In the genomic region with DNA sequence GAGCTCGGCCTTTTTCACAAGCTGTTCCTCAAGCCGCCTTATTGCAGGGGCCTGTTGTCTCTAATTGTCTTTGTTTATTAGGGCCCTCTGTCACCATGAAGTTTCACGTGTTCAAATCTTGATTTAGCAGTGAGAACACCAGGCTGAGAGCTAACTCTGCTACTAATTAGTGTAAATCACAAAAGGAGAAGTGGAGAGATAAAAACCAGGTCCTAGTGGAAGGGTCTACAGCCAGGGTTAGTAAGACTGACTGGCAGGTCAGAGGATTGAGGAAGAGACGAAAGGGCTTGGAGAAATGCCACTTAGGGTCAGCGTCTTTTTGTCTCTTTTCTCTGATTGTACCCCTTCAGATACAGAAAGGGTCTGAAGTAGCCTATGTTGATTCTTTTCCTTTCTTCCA, we compare ENCODE assay signal across 27 cellular contexts. TPM values are rescaled to one million over a fixed set of nuclear protein-coding genes. Genes with fewer than 3 reads are reported as not detected.
DNase-seq lines count a peak whose midpoint lies in the region; TF ChIP-seq lines count a peak whose summit lies in the region.
"Had no signal": no experiment of that assay in that cellular context is flagged by ENCODE, and none has a peak within 500 bp of the region (broad histone marks: within the 10 kb centered on the region; RNA-seq: fewer than 3 reads in every experiment).

No MANE protein-coding gene starts in this region.

- H3K27me3 Mint-ChIP-seq in endodermal cell (ENCODE audit: insufficient read depth) (peaks cover 1% of the 10 kb centered on the region), progenitor cell of endocrine pancreas (no peaks in the 10 kb centered on the region)
- H3K27me3 Mint-ChIP-seq: activated naive CD8-positive, alpha-beta T cell treated with anti-CD3 and anti-CD28 coated beads for 36 hours; stimulated activated naive CD8-positive, alpha-beta T cell treated with anti-CD3 and anti-CD28 coated beads, Interleukin-15, Interleukin-2, amounts not matched to agents 100 ng/mL and 50 ng/mL, for 24 hours had no signal

- in situ Hi-C loops in KBM-7 (cut with MboI; ENCODE audit: low pct_unique_long_range_greater_than_20kb, low sequenced_read_pairs): no loop called here

- H3K36me3 Mint-ChIP-seq in endodermal cell (ENCODE audit: low read depth): peaks cover 3% of the 10 kb centered on the region
- no peaks in the 10 kb centered on the region for H3K36me3 Mint-ChIP-seq in progenitor cell of endocrine pancreas (ENCODE audit: insufficient read depth)
- H3K36me3 Mint-ChIP-seq: activated naive CD8-positive, alpha-beta T cell treated with anti-CD3 and anti-CD28 coated beads for 36 hours; CD4-positive, alpha-beta memory T cell had no signal

- TF ChIP-seq CTCF in endodermal cell (conservative IDR thresholded peaks at IDR 0.05) (no peak), progenitor cell of endocrine pancreas (IDR thresholded peaks at IDR 0.05; ENCODE audit: unreplicated experiment) (no peak)

- H3K4me3 Mint-ChIP-seq in endodermal cell (no peak overlapping the region), progenitor cell of endocrine pancreas (ENCODE audit: low read depth) (no peak overlapping the region)
- H3K4me3 Mint-ChIP-seq: activated CD4-positive, alpha-beta memory T cell treated with anti-CD3 and anti-CD28 coated beads, Interleukin-2, amount 10 ng/mL, durations not matched to agents 7 days and 5 days; activated naive CD8-positive, alpha-beta T cell treated with anti-CD3 and anti-CD28 coated beads for 36 hours; activated T-cell treated with anti-CD3 and anti-CD28 coated beads, Interleukin-2, amount 50 U/mL, for 24 hours; CD4-positive, alpha-beta memory T cell; stimulated activated naive CD8-positive, alpha-beta T cell treated with anti-CD3 and anti-CD28 coated beads, Interleukin-15, Interleukin-2, amounts not matched to agents 100 ng/mL and 50 ng/mL, for 24 hours had no signal

- H3K4me1 Mint-ChIP-seq in endodermal cell (peaks cover 14% of the 10 kb centered on the region), progenitor cell of endocrine pancreas (ENCODE audit: low read depth) (peaks cover 24% of the 10 kb centered on the region)
- H3K4me1 Mint-ChIP-seq: activated naive CD8-positive, alpha-beta T cell treated with anti-CD3 and anti-CD28 coated beads for 36 hours; CD4-positive, alpha-beta memory T cell had no signal

- H3K27me3 ChIP-seq in endodermal cell (ENCODE audit: control insufficient read depth, insufficient read depth, low read length, poor library complexity, severe bottlenecking): no peaks in the 10 kb centered on the region
- H3K27me3 ChIP-seq: body of pancreas had no signal

- no peak overlapping the region for H3K4me3 ChIP-seq in endodermal cell (ENCODE audit: low read length)
- H3K4me3 ChIP-seq: body of pancreas, mucosa of descending colon had no signal

- peaks cover 5% of the 10 kb centered on the region for H3K9me3 ChIP-seq in endodermal cell (ENCODE audit: control insufficient read depth, low read length)
- H3K9me3 ChIP-seq: body of pancreas, mucosa of descending colon had no signal

- H3K4me1 ChIP-seq in endodermal cell (ENCODE audit: control insufficient read depth, insufficient read depth, low read length): peaks cover 4% of the 10 kb centered on the region

- DNase-seq in KBM-7 (peak; percentile 47), SK-N-DZ (ENCODE audit: low spot score) (peak; percentile 52), endodermal cell (no peak), progenitor cell of endocrine pancreas (ENCODE audit: low spot score, unreplicated experiment) (no peak), A172 (ENCODE audit: low spot score) (no peak), midbrain (lab: John Stamatoyannopoulos, UW) (no peak), NCI-H1930 (lab: John Stamatoyannopoulos, UW) (no peak), cerebellar nuclear complex (lab: John Stamatoyannopoulos, UW) (no peak)
- DNase-seq: activated CD4-positive, alpha-beta memory T cell treated with anti-CD3 and anti-CD28 coated beads, Interleukin-2, amount 10 ng/mL, durations not matched to agents 7 days and 5 days; activated naive CD8-positive, alpha-beta T cell treated with anti-CD3 and anti-CD28 coated beads for 36 hours; activated T-cell treated with anti-CD3 and anti-CD28 coated beads, Interleukin-2, amount 50 U/mL, for 24 hours; body of pancreas; CD4-positive, alpha-beta memory T cell; dermis blood vessel endothelial cell; foreskin melanocyte; HCEC 1CT; kidney glomerular epithelial cell; mucosa of descending colon; NCI-H1105; NCI-H2171; stimulated activated CD4-positive, alpha-beta T cell treated with anti-CD3 and anti-CD28 coated beads, Interleukin-1b, Interleukin-23, amount 100 ng/mL, for 48 hours; WERI-Rb-1 had no signal

- H3K27ac ChIP-seq in endodermal cell (ENCODE audit: low read depth, low read length): no peak overlapping the region
- H3K27ac ChIP-seq: body of pancreas, WERI-Rb-1 had no signal

- 83 to 94% methylated on average over 4 to 5 of the region's 5 CpGs for WGBS in endodermal cell (ENCODE audit: insufficient coverage in 1 of 2, insufficient read length in 1 of 2), 2 experiments

- H3K27ac Mint-ChIP-seq in endodermal cell: peak overlapping the region; percentile 62
- peak overlapping the region; percentile 31 for H3K27ac Mint-ChIP-seq in progenitor cell of endocrine pancreas
- H3K27ac Mint-ChIP-seq: activated CD4-positive, alpha-beta memory T cell treated with anti-CD3 and anti-CD28 coated beads, Interleukin-2, amount 10 ng/mL, durations not matched to agents 7 days and 5 days; activated naive CD8-positive, alpha-beta T cell treated with anti-CD3 and anti-CD28 coated beads for 36 hours; activated T-cell treated with anti-CD3 and anti-CD28 coated beads, Interleukin-2, amount 50 U/mL, for 24 hours; CD4-positive, alpha-beta memory T cell; stimulated activated naive CD8-positive, alpha-beta T cell treated with anti-CD3 and anti-CD28 coated beads, Interleukin-15, Interleukin-2, amounts not matched to agents 100 ng/mL and 50 ng/mL, for 24 hours had no signal

- H3K9ac ChIP-seq in endodermal cell (ENCODE audit: extremely low read depth, low read length, poor library complexity, severe bottlenecking): no peak overlapping the region

- no peaks in the 10 kb centered on the region for H3K36me3 ChIP-seq in endodermal cell (ENCODE audit: control insufficient read depth, insufficient read depth, low read length)
- H3K36me3 ChIP-seq: WERI-Rb-1 had no signal

- peaks cover 24% of the 10 kb centered on the region for H3K9me3 Mint-ChIP-seq in endodermal cell
- H3K9me3 Mint-ChIP-seq in progenitor cell of endocrine pancreas (ENCODE audit: low read depth): peaks cover 7% of the 10 kb centered on the region
- H3K9me3 Mint-ChIP-seq: activated CD4-positive, alpha-beta memory T cell treated with anti-CD3 and anti-CD28 coated beads, Interleukin-2, amount 10 ng/mL, durations not matched to agents 7 days and 5 days; activated naive CD8-positive, alpha-beta T cell treated with anti-CD3 and anti-CD28 coated beads for 36 hours; activated T-cell treated with anti-CD3 and anti-CD28 coated beads, Interleukin-2, amount 50 U/mL, for 24 hours; CD4-positive, alpha-beta memory T cell; stimulated activated naive CD8-positive, alpha-beta T cell treated with anti-CD3 and anti-CD28 coated beads, Interleukin-15, Interleukin-2, amounts not matched to agents 100 ng/mL and 50 ng/mL, for 24 hours had no signal

RNA-seq across cellular contexts. Expression of a gene that starts 21.2 kb away (rescaled TPM):
- polyA plus RNA-seq in SK-N-DZ (2014; cell fraction: cytosol; rRNA removed): not detected in 2 replicates
- polyA plus RNA-seq in SK-N-DZ (2014; cell fraction: nucleus; rRNA removed): not detected in 2 replicates
- not detected for total RNA-seq in endodermal cell
- polyA plus RNA-seq in endodermal cell (2013, experiment 1 of 2): not detected
- polyA plus RNA-seq in endodermal cell (2013, experiment 2 of 2): not detected
- not detected in 2 replicates for total RNA-seq in progenitor cell of endocrine pancreas
- total RNA-seq in A172 (2014; rRNA removed; shearing (Covaris generic)): not detected in 2 replicates
- total RNA-seq: activated CD4-positive, alpha-beta memory T cell treated with anti-CD3 and anti-CD28 coated beads, Interleukin-2, amount 10 ng/mL, durations not matched to agents 7 days and 5 days; activated naive CD8-positive, alpha-beta T cell treated with anti-CD3 and anti-CD28 coated beads for 36 hours; body of pancreas; CD4-positive, alpha-beta memory T cell; dermis blood vessel endothelial cell; epithelial cell of proximal tubule; mucosa of descending colon; sciatic nerve; urinary bladder had no signal
- polyA plus RNA-seq: AG04450; CD4-positive, alpha-beta memory T cell; urinary bladder had no signal

RNA-seq across cellular contexts. Expression of a gene that starts 23.6 kb away (rescaled TPM):
- 22.0 and 22.4 TPM in 2 replicates for polyA plus RNA-seq in SK-N-DZ (2014; cell fraction: cytosol; rRNA removed)
- 9.9 and 11.6 TPM in 2 replicates for polyA plus RNA-seq in SK-N-DZ (2014; cell fraction: nucleus; rRNA removed)
- total RNA-seq in endodermal cell (10 to 100 TPM; 30.9 to 37.9 TPM), progenitor cell of endocrine pancreas (26.7 and 29.2 TPM in 2 replicates)
- 32.7 TPM for polyA plus RNA-seq in endodermal cell (2013, experiment 1 of 2)
- polyA plus RNA-seq in endodermal cell (2013, experiment 2 of 2): 30.7 TPM
- total RNA-seq in A172 (2014; rRNA removed; shearing (Covaris generic)): 12.7 and 14.9 TPM in 2 replicates

RNA-seq across cellular contexts. Expression of a gene that starts 37.8 kb away (rescaled TPM):
- not detected in 2 replicates for polyA plus RNA-seq in SK-N-DZ (2014; cell fraction: cytosol; rRNA removed)
- not detected in 2 replicates for polyA plus RNA-seq in SK-N-DZ (2014; cell fraction: nucleus; rRNA removed)
- total RNA-seq in endodermal cell: under 1 TPM; 0.40 to 0.66 TPM
- polyA plus RNA-seq in endodermal cell (2013, experiment 1 of 2): 0.75 TPM
- 0.79 TPM for polyA plus RNA-seq in endodermal cell (2013, experiment 2 of 2)
- 85.0 and 107 TPM in 2 replicates for total RNA-seq in progenitor cell of endocrine pancreas
- not detected in 2 replicates for total RNA-seq in A172 (2014; rRNA removed; shearing (Covaris generic))
- total RNA-seq: activated CD4-positive, alpha-beta memory T cell treated with anti-CD3 and anti-CD28 coated beads, Interleukin-2, amount 10 ng/mL, durations not matched to agents 7 days and 5 days; CD4-positive, alpha-beta memory T cell; dermis blood vessel endothelial cell; epithelial cell of proximal tubule; urinary bladder had no signal
- polyA plus RNA-seq: CD4-positive, alpha-beta memory T cell had no signal

Comparison
In these comparisons a context has a peak if more than half of its experiments do, and no peak if none do; other contexts are left out.
1. DNase-seq: peak in KBM-7 (single experiment) and SK-N-DZ (single experiment); none in endodermal cell (single experiment), progenitor cell of endocrine pancreas (single experiment), A172 (single experiment), midbrain (single experiment), NCI-H1930 (0 of 2) and cerebellar nuclear complex (0 of 2).
2. RNA of a gene that starts 37.8 kb away (total RNA-seq): 85.0 to 107 TPM in progenitor cell of endocrine pancreas; 0.40 to 0.66 TPM in endodermal cell and not detected in A172; every median in the first group is over 10 times any median in the second.